In the genomic region with DNA sequence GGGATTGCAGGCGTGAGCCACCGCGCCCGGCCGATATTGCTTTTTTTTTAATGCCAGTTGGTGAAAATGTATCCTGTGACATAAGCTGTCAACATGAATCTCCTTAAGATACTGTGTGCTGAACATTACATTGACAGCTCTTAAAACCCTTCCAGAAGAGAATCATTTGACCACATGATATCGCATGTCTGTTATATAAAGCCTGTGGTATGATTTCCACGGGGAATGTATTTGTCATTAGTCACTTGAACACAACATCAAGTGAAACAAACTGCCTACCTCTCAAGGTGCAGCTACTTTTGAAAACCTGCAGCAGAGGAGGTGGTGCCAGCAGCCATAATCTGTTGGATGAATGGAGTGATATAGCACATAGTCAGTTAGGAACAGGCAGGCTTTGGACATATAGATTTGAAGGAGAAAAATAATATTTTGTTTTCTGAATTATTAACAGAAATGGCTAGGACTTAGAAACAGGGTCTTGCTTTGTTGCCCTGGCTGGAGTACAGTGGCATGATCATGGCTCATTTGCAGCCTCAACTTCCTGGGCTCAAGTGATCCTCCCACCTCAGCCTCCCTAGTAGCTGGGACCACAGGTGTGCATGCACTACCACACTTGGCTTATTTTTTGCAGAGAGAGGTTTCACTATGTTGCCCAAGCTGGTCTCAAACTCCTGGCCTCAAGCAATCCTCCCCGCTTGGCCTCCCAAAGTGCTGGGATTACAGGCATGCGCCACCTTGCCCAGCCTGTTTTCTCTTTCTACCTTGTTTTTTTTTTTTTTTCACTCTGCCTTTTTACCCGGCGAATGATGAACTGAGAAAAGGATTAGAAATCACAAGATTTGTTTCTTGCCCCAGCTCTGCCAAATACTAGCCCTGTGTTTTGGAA, we compare ENCODE assay signal across 8 cellular contexts.
DNase-seq lines count a peak whose midpoint lies in the region; ATAC-seq and TF ChIP-seq lines count a peak whose summit lies in the region.

No MANE protein-coding gene starts in this region.

- H3K36me3 Mint-ChIP-seq in effector memory CD8-positive, alpha-beta T cell (ENCODE audit: insufficient read depth), result peaks cover 16% of the 10 kb centered on the region
- peaks cover 13% of the 10 kb centered on the region for H3K36me3 Mint-ChIP-seq in progenitor cell of endocrine pancreas (ENCODE audit: insufficient read depth)

- H3K9me3 Mint-ChIP-seq in effector memory CD8-positive, alpha-beta T cell, result no peaks in the 10 kb centered on the region
- H3K9me3 Mint-ChIP-seq in progenitor cell of endocrine pancreas (ENCODE audit: low read depth), result no peaks in the 10 kb centered on the region

- DNase-seq in LHCN-M2 (ENCODE audit: low read depth), result peak; percentile 51
- no peak for DNase-seq in effector memory CD8-positive, alpha-beta T cell
- DNase-seq in progenitor cell of endocrine pancreas (ENCODE audit: low spot score, unreplicated experiment), result no peak
- DNase-seq in cortex of kidney (lab: John Stamatoyannopoulos, UW), result no peak
- DNase-seq in NCI-H2196 treated with DMSO at 0.1 percent for 48 hours (lab: John Stamatoyannopoulos, UW; ENCODE audit: unreplicated experiment), result no peak
- DNase-seq in KBM-7, result no peak

- TF ChIP-seq CTCF in progenitor cell of endocrine pancreas (IDR thresholded peaks at IDR 0.05; ENCODE audit: unreplicated experiment), result no peak

- H3K27ac Mint-ChIP-seq in effector memory CD8-positive, alpha-beta T cell, result peak overlapping the region; percentile 80 to 85
- peak overlapping the region; percentile 43 for H3K27ac Mint-ChIP-seq in progenitor cell of endocrine pancreas

- peak overlapping the region; percentile 32 to 47 for H3K4me3 Mint-ChIP-seq in effector memory CD8-positive, alpha-beta T cell
- no peak overlapping the region for H3K4me3 Mint-ChIP-seq in progenitor cell of endocrine pancreas (ENCODE audit: low read depth)

- in situ Hi-C loops in KBM-7 (cut with MboI; ENCODE audit: low pct_unique_long_range_greater_than_20kb, low sequenced_read_pairs), result no loop called here

- H3K27me3 Mint-ChIP-seq in effector memory CD8-positive, alpha-beta T cell, result no peaks in the 10 kb centered on the region
- no peaks in the 10 kb centered on the region for H3K27me3 Mint-ChIP-seq in progenitor cell of endocrine pancreas

- H3K4me1 Mint-ChIP-seq in effector memory CD8-positive, alpha-beta T cell (ENCODE audit: low read depth in 2 of 2), result peaks cover 6 to 7% of the 10 kb centered on the region in 2 donors
- H3K4me1 Mint-ChIP-seq in progenitor cell of endocrine pancreas (ENCODE audit: low read depth), result peaks cover 4% of the 10 kb centered on the region

- peak; percentile 24 for ATAC-seq in GM19455 (IDR thresholded peaks at IDR 0.05; ENCODE audit: unreplicated experiment)
- no peak for ATAC-seq in effector memory CD8-positive, alpha-beta T cell (replicated peaks)
- no peak for ATAC-seq in GM19035 (IDR thresholded peaks at IDR 0.05; ENCODE audit: unreplicated experiment)
